ENCODE assay signal across 8 cellular contexts in genomic region chr11:126115820-126116319, GRCh38. TPM values are rescaled to one million over a fixed set of nuclear protein-coding genes. Genes with fewer than 3 reads are reported as not detected.
DNase-seq lines count a peak whose midpoint lies in the region; ATAC-seq lines count a peak whose summit lies in the region.

No MANE protein-coding gene starts in this region.

- H3K27ac ChIP-seq in SJSA1 = no peak overlapping the region

- H3K36me3 Mint-ChIP-seq in activated CD8-positive, alpha-beta memory T cell treated with anti-CD3 and anti-CD28 coated beads, Interleukin-2, amount 10 ng/mL, durations not matched to agents 7 days and 5 days = no peaks in the 10 kb centered on the region

- intact Hi-C loops in left cardiac atrium (cut with DNase I) (loop anchor here in 1 of 2 donors (1.0 kb wide), 1 partner anchor 23 kb away; no protein-coding TSS in a partner anchor), sciatic nerve (cut with DNase I) (no loop called here)

- no peak overlapping the region for H3K4me3 ChIP-seq in SJSA1

- H3K9me3 Mint-ChIP-seq in activated CD8-positive, alpha-beta memory T cell treated with anti-CD3 and anti-CD28 coated beads, Interleukin-2, amount 10 ng/mL, durations not matched to agents 7 days and 5 days (ENCODE audit: low read depth) = no peaks in the 10 kb centered on the region

- no peaks in the 10 kb centered on the region for H3K27me3 ChIP-seq in SJSA1 (replicated peaks)

- H3K36me3 ChIP-seq in SJSA1 = no peaks in the 10 kb centered on the region

- peaks cover 12% of the 10 kb centered on the region for H3K4me1 ChIP-seq in SJSA1 (replicated peaks)

- peaks cover 2% of the 10 kb centered on the region for H3K4me1 Mint-ChIP-seq in activated CD8-positive, alpha-beta memory T cell treated with anti-CD3 and anti-CD28 coated beads, Interleukin-2, amount 10 ng/mL, durations not matched to agents 7 days and 5 days

- CTCF ChIA-PET in activated CD8-positive, alpha-beta memory T cell treated with anti-CD3 and anti-CD28 coated beads, Interleukin-2, amount 10 ng/mL, durations not matched to agents 7 days and 5 days (lab: Charles Lee) = no interaction called here

- H3K9me3 ChIP-seq in SJSA1 (replicated peaks) = no peaks in the 10 kb centered on the region

- DNase-seq in activated CD8-positive, alpha-beta memory T cell treated with anti-CD3 and anti-CD28 coated beads, Interleukin-2, amount 10 ng/mL, durations not matched to agents 7 days and 5 days = no peak
- no peak for DNase-seq in activated CD8-positive, alpha-beta memory T cell treated with anti-CD3 and anti-CD28 coated beads, Interleukin-2, amount 50 U/mL, for 4 hours
- DNase-seq in SJSA1 (ENCODE audit: low read depth in 1 of 2, low spot score in 2 of 2) = peak; percentile 47 to 59
- peak; percentile 82 for DNase-seq in left cardiac atrium
- peak; percentile 72 for DNase-seq in sciatic nerve (ENCODE audit: low spot score)
- DNase-seq in germinal center (ENCODE audit: low spot score) = no peak
- DNase-seq in activated CD4-positive, alpha-beta T cell treated with anti-CD3 and anti-CD28 coated beads, Interleukin-2, amount 50 U/mL, for 4 hours = no peak
- no peak for DNase-seq in AML-193 (lab: John Stamatoyannopoulos, UW)

- H3K27ac Mint-ChIP-seq in activated CD8-positive, alpha-beta memory T cell treated with anti-CD3 and anti-CD28 coated beads, Interleukin-2, amount 10 ng/mL, durations not matched to agents 7 days and 5 days = no peak overlapping the region

- H3K27me3 Mint-ChIP-seq in activated CD8-positive, alpha-beta memory T cell treated with anti-CD3 and anti-CD28 coated beads, Interleukin-2, amount 10 ng/mL, durations not matched to agents 7 days and 5 days = no peaks in the 10 kb centered on the region

- no peak overlapping the region for H3K4me3 Mint-ChIP-seq in activated CD8-positive, alpha-beta memory T cell treated with anti-CD3 and anti-CD28 coated beads, Interleukin-2, amount 10 ng/mL, durations not matched to agents 7 days and 5 days

- peak; percentile 16 for ATAC-seq in activated CD8-positive, alpha-beta memory T cell treated with anti-CD3 and anti-CD28 coated beads, Interleukin-2, amount 10 ng/mL, durations not matched to agents 7 days and 5 days
- ATAC-seq in left cardiac atrium (peak; percentile 48 to 73), sciatic nerve (peak; percentile 90)

RNA-seq across cellular contexts. Expression of gene CDON, which starts 53.2 kb away (rescaled TPM):
- 1 to 10 TPM; 1.5 to 1.8 TPM for total RNA-seq in activated CD8-positive, alpha-beta memory T cell treated with anti-CD3 and anti-CD28 coated beads, Interleukin-2, amount 10 ng/mL, durations not matched to agents 7 days and 5 days
- total RNA-seq in SJSA1 (2014; rRNA removed; shearing (Covaris generic)) = 1.3 and 2.8 TPM in 2 replicates
- total RNA-seq in left cardiac atrium (10 to 100 TPM; 13.6 to 30.0 TPM), sciatic nerve (29.4 TPM)

Comparison
In these comparisons a context has a peak if more than half of its experiments do, and no peak if none do; other contexts are left out.
1. ATAC-seq: peak in every context shown above with its lines; median percentile 90 in sciatic nerve; 60 in left cardiac atrium; 16 in activated CD8-positive, alpha-beta memory T cell treated with anti-CD3 and anti-CD28 coated beads, Interleukin-2, amount 10 ng/mL, durations not matched to agents 7 days and 5 days.
2. DNase-seq: peak in SJSA1 (2 of 2), left cardiac atrium (single experiment) and sciatic nerve (single experiment); none in activated CD8-positive, alpha-beta memory T cell treated with anti-CD3 and anti-CD28 coated beads, Interleukin-2, amount 10 ng/mL, durations not matched to agents 7 days and 5 days (single experiment), activated CD8-positive, alpha-beta memory T cell treated with anti-CD3 and anti-CD28 coated beads, Interleukin-2, amount 50 U/mL, for 4 hours (single experiment), germinal center (single experiment), activated CD4-positive, alpha-beta T cell treated with anti-CD3 and anti-CD28 coated beads, Interleukin-2, amount 50 U/mL, for 4 hours (0 of 2) and AML-193 (0 of 2).